In genomic region chr6:9520417-9521151, GRCh38 we compare ENCODE assay signal across 9 cellular contexts.
DNase-seq lines count a peak whose midpoint lies in the region; ATAC-seq and TF ChIP-seq lines count a peak whose summit lies in the region.
"Had no signal": no experiment of that assay in that cellular context is flagged by ENCODE, and none has a peak within 500 bp of the region (broad histone marks: within the 10 kb centered on the region; RNA-seq: fewer than 3 reads in every experiment).

No MANE protein-coding gene starts in this region.

- H3K27ac ChIP-seq in RWPE2 (ENCODE audit: poor library complexity, severe bottlenecking), result peak overlapping the region; percentile 93
- H3K27ac ChIP-seq: ovary had no signal

- no peak overlapping the region for H3K4me3 ChIP-seq in RWPE2 (ENCODE audit: severe bottlenecking)
- H3K4me3 ChIP-seq in BE2C (ENCODE audit: low read depth, low read length), result no peak overlapping the region
- H3K4me3 ChIP-seq: ovary had no signal

- H3K4me1 ChIP-seq in RWPE2 (ENCODE audit: insufficient read depth, poor library complexity, severe bottlenecking), result peaks cover 79% of the 10 kb centered on the region
- no peaks in the 10 kb centered on the region for H3K4me1 ChIP-seq in BE2C

- H3K27me3 ChIP-seq in RWPE2 (ENCODE audit: insufficient read depth, poor library complexity, severe bottlenecking) (no peaks in the 10 kb centered on the region), BE2C (no peaks in the 10 kb centered on the region)
- H3K27me3 ChIP-seq: ovary had no signal

- TF ChIP-seq CTCF in RWPE2 (IDR thresholded peaks at IDR 0.05; ENCODE audit: poor library complexity, severe bottlenecking) (no peak), BE2C (IDR thresholded peaks at IDR 0.05; ENCODE audit: low read depth, low read length) (no peak)

- peak; percentile 31 for ATAC-seq in GM18508 (IDR thresholded peaks at IDR 0.05; ENCODE audit: insufficient read depth, unreplicated experiment)
- peak; percentile 60 for ATAC-seq in HG02678 (IDR thresholded peaks at IDR 0.05; ENCODE audit: unreplicated experiment)
- peak; percentile 78 for ATAC-seq in RWPE2 (ENCODE audit: low read depth)
- no peak for ATAC-seq in GM21367 (IDR thresholded peaks at IDR 0.05; ENCODE audit: unreplicated experiment)

- H3K36me3 ChIP-seq in RWPE2 (ENCODE audit: low read depth) (no peaks in the 10 kb centered on the region), BE2C (no peaks in the 10 kb centered on the region)
- H3K36me3 ChIP-seq: ovary had no signal

- no peak for DNase-seq in RWPE2 (ENCODE audit: low spot score)
- peak; percentile 47 for DNase-seq in myocyte (ENCODE audit: low read depth)
- DNase-seq in CD1c-positive myeloid dendritic cell (ENCODE audit: extremely low spot score), result no peak
- no peak for DNase-seq in BE2C
- no peak for DNase-seq in cerebellum (ENCODE audit: low spot score)
- DNase-seq: ovary had no signal

- H3K9me3 ChIP-seq in RWPE2 (ENCODE audit: severe bottlenecking) (no peaks in the 10 kb centered on the region), BE2C (no peaks in the 10 kb centered on the region)
- H3K9me3 ChIP-seq: ovary had no signal
